9 cellular contexts compared by ENCODE assay signal in the genomic region with DNA sequence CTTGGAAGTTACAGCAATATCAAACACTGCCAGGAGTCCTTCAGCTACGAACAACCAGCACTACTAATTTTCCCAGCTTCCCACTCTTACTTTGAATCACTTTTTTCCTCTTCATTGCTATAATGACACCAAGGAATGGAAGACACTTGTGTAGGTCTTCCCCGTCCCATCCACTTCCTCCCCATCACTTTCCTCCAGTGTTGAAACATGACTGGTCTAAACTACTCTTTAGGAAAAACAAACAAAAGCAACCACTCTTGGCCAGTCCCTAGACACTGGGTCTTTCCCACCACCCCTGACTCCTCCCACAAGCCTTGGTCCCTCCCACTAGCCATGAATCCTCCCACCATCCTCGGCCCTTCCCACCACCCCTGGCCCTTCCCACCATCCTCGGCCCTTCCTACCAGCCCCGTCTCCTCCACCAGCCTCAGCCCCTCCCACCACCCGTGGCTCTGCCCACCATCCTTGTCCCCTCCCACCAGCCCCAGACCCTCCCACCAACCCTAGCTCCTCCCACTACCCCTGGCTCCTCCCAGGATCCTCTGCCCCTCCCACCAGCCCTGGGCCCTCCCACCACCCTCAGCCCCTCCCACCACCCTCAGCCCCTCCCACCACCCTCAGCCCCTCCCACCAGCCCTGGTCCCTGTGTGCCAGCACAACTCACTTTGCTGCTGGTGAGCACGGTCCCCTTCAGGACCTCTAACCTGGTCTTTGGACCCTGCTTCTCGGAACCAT.
A peak's percentile ranks its signal among the peaks of the same experiment; 100 is the strongest.
DNase-seq lines count a peak whose midpoint lies in the region; ATAC-seq lines count a peak whose summit lies in the region.
"Had no signal": no experiment of that assay in that cellular context is flagged by ENCODE, and none has a peak within 500 bp of the region (broad histone marks: within the 10 kb centered on the region; RNA-seq: fewer than 3 reads in every experiment).

No MANE protein-coding gene starts in this region.

- peaks cover 0 to 22% of the 10 kb centered on the region in 2 donors for H3K27me3 Mint-ChIP-seq in natural killer cell treated with Interleukin-12 subunit alpha and Interleukin-12 subunit beta and Interleukin-15 and Interleukin-18, amount 100 ng/mL, for 72 hours

- H3K36me3 Mint-ChIP-seq in natural killer cell treated with Interleukin-12 subunit alpha and Interleukin-12 subunit beta and Interleukin-15 and Interleukin-18, amount 100 ng/mL, for 72 hours, result no peaks in the 10 kb centered on the region

- no peak overlapping the region for H3K27ac Mint-ChIP-seq in natural killer cell treated with Interleukin-12 subunit alpha and Interleukin-12 subunit beta and Interleukin-15 and Interleukin-18, amount 100 ng/mL, for 72 hours

- DNase-seq in ELR (ENCODE audit: low read depth) (peak; percentile 19), T follicular helper cell (ENCODE audit: low read depth) (peak; percentile 12), NCI-H2196 treated with DMSO at 0.1 percent for 48 hours (lab: John Stamatoyannopoulos, UW; ENCODE audit: unreplicated experiment) (no peak), NCI-H1105 (lab: John Stamatoyannopoulos, UW) (no peak)
- DNase-seq in natural killer cell treated with Interleukin-12 subunit alpha and Interleukin-12 subunit beta and Interleukin-15 and Interleukin-18, amount 100 ng/mL, for 72 hours (ENCODE audit: low spot score), result no peak
- DNase-seq: lower lobe of right lung, NCI-H526 treated with DMSO at 0.1 percent for 48 hours had no signal

- H3K9me3 Mint-ChIP-seq in natural killer cell treated with Interleukin-12 subunit alpha and Interleukin-12 subunit beta and Interleukin-15 and Interleukin-18, amount 100 ng/mL, for 72 hours, result no peaks in the 10 kb centered on the region

- H3K4me3 Mint-ChIP-seq in natural killer cell treated with Interleukin-12 subunit alpha and Interleukin-12 subunit beta and Interleukin-15 and Interleukin-18, amount 100 ng/mL, for 72 hours, result no peak overlapping the region

- H3K4me1 Mint-ChIP-seq in natural killer cell treated with Interleukin-12 subunit alpha and Interleukin-12 subunit beta and Interleukin-15 and Interleukin-18, amount 100 ng/mL, for 72 hours (ENCODE audit: low read depth in 2 of 2), result peaks cover 10 to 11% of the 10 kb centered on the region in 2 donors

- ATAC-seq in GM21786 (IDR thresholded peaks at IDR 0.05; ENCODE audit: unreplicated experiment) (peak; percentile 44), GM19397 (IDR thresholded peaks at IDR 0.05; ENCODE audit: unreplicated experiment) (no peak)
- peak; percentile 77 to 89 for ATAC-seq in natural killer cell treated with Interleukin-12 subunit alpha and Interleukin-12 subunit beta and Interleukin-15 and Interleukin-18, amount 100 ng/mL, for 72 hours

Comparison
In these comparisons a context has a peak if more than half of its experiments do, and no peak if none do; other contexts are left out.
1. DNase-seq: peak in ELR (single experiment) and T follicular helper cell (single experiment); none in natural killer cell treated with Interleukin-12 subunit alpha and Interleukin-12 subunit beta and Interleukin-15 and Interleukin-18, amount 100 ng/mL, for 72 hours (single experiment), NCI-H2196 treated with DMSO at 0.1 percent for 48 hours (single experiment) and NCI-H1105 (single experiment).